Comparison of ENCODE assay signal across 19 cellular contexts in genomic region chr2:45937990-45938389, GRCh38.
DNase-seq lines count a peak whose midpoint lies in the region; ATAC-seq and TF ChIP-seq lines count a peak whose summit lies in the region.
"Had no signal": no experiment of that assay in that cellular context is flagged by ENCODE, and none has a peak within 500 bp of the region (broad histone marks: within the 10 kb centered on the region; RNA-seq: fewer than 3 reads in every experiment).

No MANE protein-coding gene starts in this region.

- H3K4me1 ChIP-seq in esophagus muscularis mucosa (peaks cover 22 to 57% (median 51%) of the 10 kb centered on the region in 4 donors), OCI-LY7 (ENCODE audit: insufficient read depth, low read length, poor library complexity, severe bottlenecking) (peaks cover 5% of the 10 kb centered on the region)

- no peaks in the 10 kb centered on the region for H3K27me3 ChIP-seq in esophagus muscularis mucosa
- H3K27me3 ChIP-seq: brain microvascular endothelial cell had no signal

- H3K36me3 ChIP-seq in esophagus muscularis mucosa (no peaks in the 10 kb centered on the region), OCI-LY7 (ENCODE audit: insufficient read depth, low read length) (no peaks in the 10 kb centered on the region)
- H3K36me3 ChIP-seq: brain microvascular endothelial cell had no signal

- no peaks in the 10 kb centered on the region for H3K79me2 ChIP-seq in OCI-LY7 (ENCODE audit: insufficient read depth, low read depth, low read length)

- H3K9me3 Mint-ChIP-seq in osteocyte (ENCODE audit: unreplicated experiment): no peaks in the 10 kb centered on the region
- H3K9me3 Mint-ChIP-seq in activated T-cell treated with anti-CD3 and anti-CD28 coated beads, Interleukin-2, amount 50 U/mL, for 4 hours: no peaks in the 10 kb centered on the region
- H3K9me3 Mint-ChIP-seq: activated CD4-positive, alpha-beta T cell treated with anti-CD3 and anti-CD28 coated beads, Interleukin-2, amount 10 ng/mL, durations not matched to agents 24 days and 14 days; activated naive CD4-positive, alpha-beta T cell treated with anti-CD3 and anti-CD28 coated beads, Interleukin-2, amount 50 U/mL, for 24 hours had no signal

- H3K4me2 ChIP-seq in OCI-LY7 (ENCODE audit: low read length): no peak overlapping the region

- H3K4me3 Mint-ChIP-seq in osteocyte (ENCODE audit: unreplicated experiment): no peak overlapping the region
- no peak overlapping the region for H3K4me3 Mint-ChIP-seq in activated T-cell treated with anti-CD3 and anti-CD28 coated beads, Interleukin-2, amount 50 U/mL, for 4 hours
- H3K4me3 Mint-ChIP-seq: activated CD4-positive, alpha-beta T cell treated with anti-CD3 and anti-CD28 coated beads, Interleukin-2, amount 10 ng/mL, durations not matched to agents 24 days and 14 days; activated naive CD4-positive, alpha-beta T cell treated with anti-CD3 and anti-CD28 coated beads, Interleukin-2, amount 50 U/mL, for 24 hours had no signal

- ATAC-seq in HG03097 (IDR thresholded peaks at IDR 0.05; ENCODE audit: low FRiP score, unreplicated experiment): no peak
- no peak for ATAC-seq in activated T-cell treated with anti-CD3 and anti-CD28 coated beads, Interleukin-2, amount 50 U/mL, for 4 hours

- no peak overlapping the region for H2AFZ ChIP-seq in OCI-LY7 (ENCODE audit: low read length)

- TF ChIP-seq EP300 in esophagus muscularis mucosa (IDR thresholded peaks at IDR 0.05): no peak

- H3K9me3 ChIP-seq in esophagus muscularis mucosa (no peaks in the 10 kb centered on the region), OCI-LY7 (ENCODE audit: low read length) (no peaks in the 10 kb centered on the region)
- H3K9me3 ChIP-seq: mucosa of descending colon had no signal

- no peak overlapping the region for H3K4me3 ChIP-seq in esophagus muscularis mucosa
- no peak overlapping the region for H3K4me3 ChIP-seq in OCI-LY7 (ENCODE audit: low read depth, low read length, poor library complexity, severe bottlenecking)
- H3K4me3 ChIP-seq: mucosa of descending colon had no signal

- no peak for TF ChIP-seq CTCF in esophagus muscularis mucosa (IDR thresholded peaks at IDR 0.05)
- no peak for TF ChIP-seq CTCF in osteocyte (IDR thresholded peaks at IDR 0.05)
- no peak for TF ChIP-seq CTCF in OCI-LY7 (conservative IDR thresholded peaks at IDR 0.05; ENCODE audit: low read length)

- 95% methylated on average over 4 of the region's 4 CpGs for WGBS in esophagus muscularis mucosa

- H3K27ac Mint-ChIP-seq in osteocyte (ENCODE audit: unreplicated experiment): peak overlapping the region; percentile 84
- H3K27ac Mint-ChIP-seq: activated CD4-positive, alpha-beta T cell treated with anti-CD3 and anti-CD28 coated beads, Interleukin-2, amount 10 ng/mL, durations not matched to agents 24 days and 14 days; activated naive CD4-positive, alpha-beta T cell treated with anti-CD3 and anti-CD28 coated beads, Interleukin-2, amount 50 U/mL, for 24 hours had no signal

- DNase-seq in NCI-H82 (lab: John Stamatoyannopoulos, UW): peak; percentile 22
- DNase-seq in NCI-H82 treated with DMSO at 0.1 percent for 48 hours (lab: John Stamatoyannopoulos, UW; ENCODE audit: unreplicated experiment): no peak
- no peak for DNase-seq in esophagus muscularis mucosa (ENCODE audit: extremely low spot score)
- DNase-seq in osteocyte (ENCODE audit: extremely low spot score, unreplicated experiment): no peak
- DNase-seq in activated T-cell treated with anti-CD3 and anti-CD28 coated beads, Interleukin-2, amount 50 U/mL, for 4 hours: no peak
- DNase-seq in DMS153 (lab: John Stamatoyannopoulos, UW): no peak
- DNase-seq in OCI-LY7 (ENCODE audit: low spot score): no peak
- DNase-seq: activated CD4-positive, alpha-beta T cell treated with anti-CD3 and anti-CD28 coated beads, Interleukin-2, amount 10 ng/mL, durations not matched to agents 24 days and 14 days; activated T-cell treated with anti-CD3 and anti-CD28 coated beads for 4 hours; C1 segment of cervical spinal cord; H7; mucosa of descending colon; NCI-H1105 treated with DMSO at 0.1 percent for 48 hours; NCI-H748 treated with DMSO at 0.1 percent for 48 hours; occipital lobe; stimulated activated CD4-positive, alpha-beta T cell treated with anti-CD3 and anti-CD28 coated beads, Interleukin-4, amount 100 ng/mL, for 1 hour had no signal

- TF ChIP-seq POLR2A in esophagus muscularis mucosa (IDR thresholded peaks at IDR 0.05; ENCODE audit: low read depth): no peak

- H3K9me2 ChIP-seq in OCI-LY7 (ENCODE audit: insufficient read depth, low read length): no peaks in the 10 kb centered on the region

- H3K4me1 Mint-ChIP-seq in osteocyte (ENCODE audit: unreplicated experiment): peaks cover 50% of the 10 kb centered on the region
- peaks cover 2% of the 10 kb centered on the region for H3K4me1 Mint-ChIP-seq in activated T-cell treated with anti-CD3 and anti-CD28 coated beads, Interleukin-2, amount 50 U/mL, for 4 hours (ENCODE audit: low read depth)
- H3K4me1 Mint-ChIP-seq: activated naive CD4-positive, alpha-beta T cell treated with anti-CD3 and anti-CD28 coated beads, Interleukin-2, amount 50 U/mL, for 24 hours had no signal

- H3K36me3 Mint-ChIP-seq in osteocyte (ENCODE audit: unreplicated experiment): no peaks in the 10 kb centered on the region
- peaks cover 4% of the 10 kb centered on the region for H3K36me3 Mint-ChIP-seq in activated T-cell treated with anti-CD3 and anti-CD28 coated beads, Interleukin-2, amount 50 U/mL, for 4 hours (ENCODE audit: insufficient read depth)
- H3K36me3 Mint-ChIP-seq: activated naive CD4-positive, alpha-beta T cell treated with anti-CD3 and anti-CD28 coated beads, Interleukin-2, amount 50 U/mL, for 24 hours had no signal

- intact Hi-C loops in esophagus muscularis mucosa (cut with DNase I): loop anchor here (2.0 to 5.0 kb wide), 2 partner anchors 161 to 295 kb away; no protein-coding TSS in a partner anchor
- intact Hi-C loops in OCI-LY7 (cut with micrococcal nuclease; ENCODE audit: unreplicated experiment): loop anchor here (5.0 kb wide), 2 partner anchors 161 to 211 kb away; no protein-coding TSS in a partner anchor

- no peaks in the 10 kb centered on the region for H3K27me3 Mint-ChIP-seq in osteocyte (ENCODE audit: unreplicated experiment)
- no peaks in the 10 kb centered on the region for H3K27me3 Mint-ChIP-seq in activated T-cell treated with anti-CD3 and anti-CD28 coated beads, Interleukin-2, amount 50 U/mL, for 4 hours (ENCODE audit: low read depth)
- H3K27me3 Mint-ChIP-seq: activated CD4-positive, alpha-beta T cell treated with anti-CD3 and anti-CD28 coated beads, Interleukin-2, amount 10 ng/mL, durations not matched to agents 24 days and 14 days; activated naive CD4-positive, alpha-beta T cell treated with anti-CD3 and anti-CD28 coated beads, Interleukin-2, amount 50 U/mL, for 24 hours had no signal

- CTCF ChIA-PET in OCI-LY7 (lab: Charles Lee; ENCODE audit: unreplicated experiment): no interaction called here

- no peaks in the 10 kb centered on the region for H4K20me1 ChIP-seq in OCI-LY7 (ENCODE audit: insufficient read depth, low read length)

- no TSS peak for BruUV-seq in OCI-LY7 (replicated peaks; lab: Mats Ljungman, UMichigan)

- POLR2A ChIA-PET in OCI-LY7 (lab: Charles Lee): interaction anchor here (0.5 kb wide), 1 partner anchor 379 kb away, joined by 4 read pairs; no protein-coding TSS in a partner anchor

- H3K27ac ChIP-seq in esophagus muscularis mucosa (replicated peaks in 1 of 4): peak overlapping the region; percentile 68 to 85 (median 72)
- no peak overlapping the region for H3K27ac ChIP-seq in OCI-LY7 (ENCODE audit: low read depth, low read length, poor library complexity, severe bottlenecking)
- H3K27ac ChIP-seq: brain microvascular endothelial cell had no signal
